ENCODE assay signal across 11 cellular contexts in genomic region chr2:147511491-147511948, GRCh38.
DNase-seq lines count a peak whose midpoint lies in the region; ATAC-seq, FAIRE-seq and TF ChIP-seq lines count a peak whose summit lies in the region.
"Had no signal": no experiment of that assay in that cellular context is flagged by ENCODE, and none has a peak within 500 bp of the region (broad histone marks: within the 10 kb centered on the region; RNA-seq: fewer than 3 reads in every experiment).

No MANE protein-coding gene starts in this region.

- no peak overlapping the region for H3K4me3 ChIP-seq in BLaER1 treated with 17β-estradiol and CSF1 and Interleukin-3, amounts not matched to agents 10 nM and 100 nM
- no peak overlapping the region for H3K4me3 ChIP-seq in PC-3 (ENCODE audit: low read length)
- no peak overlapping the region for H3K4me3 ChIP-seq in pancreas

- no TSS peak for BruUV-seq in PC-3 (replicated peaks; lab: Mats Ljungman, UMichigan)

- peaks cover 4 to 15% (median 9%) of the 10 kb centered on the region in 11 experiments; a peak in 18 of 22 replicates for H3K9me3 ChIP-seq in BLaER1 treated with 17β-estradiol and CSF1 and Interleukin-3, amounts not matched to agents 10 nM and 100 nM (replicated peaks in 1 of 11)
- H3K9me3 ChIP-seq in PC-3 (ENCODE audit: low read length) = no peaks in the 10 kb centered on the region
- no peaks in the 10 kb centered on the region for H3K9me3 ChIP-seq in pancreas

- H3K4me1 ChIP-seq in BLaER1 treated with 17β-estradiol and CSF1 and Interleukin-3, amounts not matched to agents 10 nM and 100 nM = peaks cover 0 to 27% (median 7%) of the 10 kb centered on the region in 10 experiments; a peak in 12 of 20 replicates
- H3K4me1 ChIP-seq in PC-3 (ENCODE audit: insufficient read depth, low read length) (peaks cover 9% of the 10 kb centered on the region), pancreas (no peaks in the 10 kb centered on the region)

- no peak for TF ChIP-seq POLR2A in H54 (IDR thresholded peaks at IDR 0.05; ENCODE audit: low read depth, low read length)

- H3F3A ChIP-seq in PC-3 (ENCODE audit: low read length, unreplicated experiment) = no peaks in the 10 kb centered on the region

- no peaks in the 10 kb centered on the region for H3K9me2 ChIP-seq in PC-3 (replicated peaks; ENCODE audit: low read length)

- no peak overlapping the region for H3K9ac ChIP-seq in BLaER1 treated with 17β-estradiol and CSF1 and Interleukin-3, amounts not matched to agents 10 nM and 100 nM
- no peak overlapping the region for H3K9ac ChIP-seq in PC-3 (ENCODE audit: low read length)

- H3K79me2 ChIP-seq in PC-3 (ENCODE audit: low read length) = no peaks in the 10 kb centered on the region

- H2AFZ ChIP-seq in PC-3 (ENCODE audit: low read length) = peak overlapping the region; percentile 23; the same call in 1 of the 2 replicates

- H3K27me3 ChIP-seq in BLaER1 treated with 17β-estradiol and CSF1 and Interleukin-3, amounts not matched to agents 10 nM and 100 nM = no peaks in the 10 kb centered on the region
- H3K27me3 ChIP-seq in PC-3 (ENCODE audit: low read length) (no peaks in the 10 kb centered on the region), pancreas (no peaks in the 10 kb centered on the region)

- intact Hi-C loops in PC-3 (cut with micrococcal nuclease) (no loop called here), pancreas (cut with DNase I) (no loop called here)

- POLR2A ChIA-PET in PC-3 (lab: Charles Lee; ENCODE audit: unreplicated experiment) = no interaction called here

- no peaks in the 10 kb centered on the region for H4K20me1 ChIP-seq in BLaER1 treated with 17β-estradiol and CSF1 and Interleukin-3, amounts not matched to agents 10 nM and 100 nM
- H4K20me1 ChIP-seq in PC-3 (ENCODE audit: low read length) = no peaks in the 10 kb centered on the region

- CTCF ChIA-PET in PC-3 (lab: Charles Lee) = no interaction called here

- FAIRE-seq in pancreas (lab: Jason Lieb, UNC) = no peak
- no peak for FAIRE-seq in H54 (lab: Jason Lieb, UNC)

- no peak for ATAC-seq in PC-3
- ATAC-seq in pancreas = peak in 3 of 4 donors; percentile 39 to 73 (median 70)
- no peak for ATAC-seq in HG03565 (IDR thresholded peaks at IDR 0.05; ENCODE audit: unreplicated experiment)
- ATAC-seq: activated CD8-positive, alpha-beta memory T cell treated with anti-CD3 and anti-CD28 coated beads, Interleukin-2, amount 10 ng/mL, durations not matched to agents 7 days and 5 days had no signal

- no peaks in the 10 kb centered on the region for H3K36me3 ChIP-seq in BLaER1 treated with 17β-estradiol and CSF1 and Interleukin-3, amounts not matched to agents 10 nM and 100 nM
- H3K36me3 ChIP-seq in PC-3 (ENCODE audit: low read depth, low read length) (no peaks in the 10 kb centered on the region), pancreas (no peaks in the 10 kb centered on the region)

- DNase-seq in PC-3 = no peak
- DNase-seq in globus pallidus (ENCODE audit: low spot score) = peak; percentile 21
- peak in 2 of 6 donors; percentile 7 to 26 for DNase-seq in pancreas
- no peak for DNase-seq in H54 (ENCODE audit: insufficient read length, low spot score)
- DNase-seq in activated effector memory CD4-positive, alpha-beta T cell treated with anti-CD3 and anti-CD28 coated beads, Interleukin-2, amount 50 U/mL, for 16 hours = no peak
- DNase-seq in NK-92 treated with Interleukin-12 subunit alpha and Interleukin-12 subunit beta, amount 100 ng/mL, for 24 hours (lab: John Stamatoyannopoulos, UW) = no peak
- DNase-seq: activated CD8-positive, alpha-beta memory T cell treated with anti-CD3 and anti-CD28 coated beads, Interleukin-2, amount 10 ng/mL, durations not matched to agents 7 days and 5 days; Calu3; NCI-H1048 had no signal

- no peak overlapping the region for H3K27ac ChIP-seq in BLaER1 treated with 17β-estradiol and CSF1 and Interleukin-3, amounts not matched to agents 10 nM and 100 nM
- H3K27ac ChIP-seq in PC-3 (ENCODE audit: low read length) = no peak overlapping the region
- H3K27ac ChIP-seq in pancreas = no peak overlapping the region

- peak overlapping the region in 7 of 11 experiments; percentile 3 to 45 (median 14); a peak in 8 of 22 replicates for H3K4me2 ChIP-seq in BLaER1 treated with 17β-estradiol and CSF1 and Interleukin-3, amounts not matched to agents 10 nM and 100 nM
- H3K4me2 ChIP-seq in PC-3 (ENCODE audit: low read length) = no peak overlapping the region

- no peak for TF ChIP-seq CTCF in PC-3 (conservative IDR thresholded peaks at IDR 0.05; ENCODE audit: low read depth, low read length)
- TF ChIP-seq CTCF in pancreas (IDR thresholded peaks at IDR 0.05) = no peak

- 79 to 84% methylated on average over 6 of the region's 6 CpGs for WGBS in pancreas, 2 donors

Comparison
In these comparisons a context has a peak if more than half of its experiments do, and no peak if none do; other contexts are left out.
1. ATAC-seq: peak in pancreas (3 of 4); none in PC-3 (single experiment) and HG03565 (single experiment).